In the genomic region with DNA sequence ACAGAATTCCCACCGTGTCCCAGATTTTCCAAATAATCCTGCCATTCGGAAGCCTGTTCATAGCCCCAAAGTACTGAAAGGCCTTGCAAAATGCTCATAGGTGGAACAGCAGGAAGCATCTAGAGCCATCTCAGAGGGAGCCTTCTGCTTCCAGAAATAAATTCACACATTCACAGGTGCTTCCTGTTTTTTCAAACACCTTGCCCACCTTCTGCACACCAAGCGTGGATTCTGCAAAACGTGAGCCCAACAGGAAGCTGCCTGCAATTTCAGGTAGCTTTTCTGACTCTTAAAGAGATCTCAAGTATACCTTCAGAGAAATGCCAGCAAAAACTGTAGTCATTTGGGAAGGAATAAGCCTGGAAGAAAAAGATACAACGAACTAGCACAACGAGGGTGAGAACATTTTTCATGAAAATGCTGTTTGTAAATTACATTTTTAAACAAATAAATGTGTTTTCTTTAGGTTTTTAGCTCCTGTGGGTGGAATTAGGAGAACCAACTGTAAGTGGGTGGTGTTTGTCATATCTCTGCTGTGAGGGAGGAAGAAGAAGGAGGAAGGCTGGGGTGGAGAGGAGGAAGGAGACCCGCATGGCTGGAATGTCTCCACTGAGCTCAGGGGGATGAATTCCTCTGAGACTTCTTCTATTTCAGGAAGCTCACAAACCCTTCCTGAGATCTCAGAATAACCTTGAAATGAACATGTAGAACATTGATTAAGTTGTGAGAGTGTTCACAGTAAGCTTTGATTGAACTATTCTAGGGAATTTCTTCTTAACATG, we compare ENCODE assay signal across 11 cellular contexts. TPM values are rescaled to one million over a fixed set of nuclear protein-coding genes. Genes with fewer than 3 reads are reported as not detected.
DNase-seq lines count a peak whose midpoint lies in the region; ATAC-seq and TF ChIP-seq lines count a peak whose summit lies in the region.
"Had no signal": no experiment of that assay in that cellular context is flagged by ENCODE, and none has a peak within 500 bp of the region (broad histone marks: within the 10 kb centered on the region; RNA-seq: fewer than 3 reads in every experiment).

A gene (plus strand): TSS at position 264 of the 782 bp plus-strand sequence.

- POLR2A ChIA-PET in CD4-positive, alpha-beta T cell (lab: Charles Lee) = interaction anchor here (0.5 to 2.1 kb wide), 5 partner anchors 47 to 757 kb away, joined by 3 to 9 read pairs (median 4); a partner anchor contains a TSS
- POLR2A ChIA-PET in activated CD8-positive, alpha-beta T cell treated with anti-CD3 and anti-CD28 coated beads for 36 hours (lab: Charles Lee) = interaction anchor here (0.7 to 1.0 kb wide), 3 partner anchors 32 to 236 kb away, joined by 3 read pairs; no protein-coding TSS in a partner anchor

- H3K27me3 Mint-ChIP-seq in CD4-positive, alpha-beta T cell = peaks cover 7% of the 10 kb centered on the region
- H3K27me3 Mint-ChIP-seq in activated CD8-positive, alpha-beta T cell treated with anti-CD3 and anti-CD28 coated beads for 36 hours = no peaks in the 10 kb centered on the region

- CTCF ChIA-PET in CD4-positive, alpha-beta T cell (lab: Charles Lee) = no interaction called here
- CTCF ChIA-PET in activated CD8-positive, alpha-beta T cell treated with anti-CD3 and anti-CD28 coated beads for 36 hours (lab: Charles Lee) = interaction anchor here (1.0 to 3.0 kb wide), 5 partner anchors 24 to 633 kb away, joined by 3 to 18 read pairs (median 4); no protein-coding TSS in a partner anchor

- intact Hi-C loops in CD4-positive, alpha-beta T cell (cut with DNase I, micrococcal nuclease) = no loop called here
- intact Hi-C loops in activated CD8-positive, alpha-beta T cell treated with anti-CD3 and anti-CD28 coated beads for 36 hours (cut with micrococcal nuclease) = no loop called here

- TF ChIP-seq CTCF in CD4-positive, alpha-beta T cell (IDR thresholded peaks at IDR 0.05) = no peak
- TF ChIP-seq CTCF in activated CD8-positive, alpha-beta T cell treated with anti-CD3 and anti-CD28 coated beads for 36 hours (IDR thresholded peaks at IDR 0.05) = no peak
- TF ChIP-seq CTCF in omental fat pad (IDR thresholded peaks at IDR 0.05) = no peak

- H3K9me3 ChIP-seq in CD4-positive, alpha-beta T cell (ENCODE audit: control insufficient read depth, low read length) = no peaks in the 10 kb centered on the region

- DNase-seq in CD4-positive, alpha-beta T cell = peak in 2 of 10 experiments; percentile 5 to 24
- DNase-seq in activated CD8-positive, alpha-beta T cell treated with anti-CD3 and anti-CD28 coated beads for 36 hours = peak; percentile 23
- DNase-seq in glomerular visceral epithelial cell (ENCODE audit: extremely low spot score) = no peak
- no peak for DNase-seq in omental fat pad (ENCODE audit: low spot score)
- DNase-seq in D341Med (ENCODE audit: low spot score) = no peak
- DNase-seq: Calu3 had no signal

- H3K9me3 Mint-ChIP-seq in CD4-positive, alpha-beta T cell = no peaks in the 10 kb centered on the region
- H3K9me3 Mint-ChIP-seq in activated CD8-positive, alpha-beta T cell treated with anti-CD3 and anti-CD28 coated beads for 36 hours = no peaks in the 10 kb centered on the region

- ATAC-seq in CD4-positive, alpha-beta T cell (ENCODE audit: poor library complexity) = peak; percentile 34
- peak; percentile 47 for ATAC-seq in GM19035 (IDR thresholded peaks at IDR 0.05; ENCODE audit: unreplicated experiment)
- ATAC-seq in HG03066 (IDR thresholded peaks at IDR 0.05; ENCODE audit: low read depth, unreplicated experiment) = peak; percentile 41
- ATAC-seq in activated CD8-positive, alpha-beta T cell treated with anti-CD3 and anti-CD28 coated beads for 36 hours = peak; percentile 35
- ATAC-seq in omental fat pad (ENCODE audit: low FRiP score) = no peak
- ATAC-seq in GM19463 (IDR thresholded peaks at IDR 0.05; ENCODE audit: unreplicated experiment) = no peak
- ATAC-seq: left colon, sciatic nerve had no signal

- no peaks in the 10 kb centered on the region for H3K27me3 ChIP-seq in CD4-positive, alpha-beta T cell (ENCODE audit: control insufficient read depth, insufficient read depth, low read length)

- peaks cover 40% of the 10 kb centered on the region for H3K4me1 Mint-ChIP-seq in CD4-positive, alpha-beta T cell (ENCODE audit: low read depth)
- peaks cover 36% of the 10 kb centered on the region for H3K4me1 Mint-ChIP-seq in activated CD8-positive, alpha-beta T cell treated with anti-CD3 and anti-CD28 coated beads for 36 hours (ENCODE audit: low read depth)

- H3K27ac Mint-ChIP-seq in CD4-positive, alpha-beta T cell = peak within 1 kb of the TSS; percentile 58
- H3K27ac Mint-ChIP-seq in activated CD8-positive, alpha-beta T cell treated with anti-CD3 and anti-CD28 coated beads for 36 hours = peak within 1 kb of the TSS; percentile 40

- H3K27ac ChIP-seq in CD4-positive, alpha-beta T cell (ENCODE audit: low read depth, low read length) = no peak within 1 kb of the TSS

- no peaks in the 10 kb centered on the region for H3K36me3 Mint-ChIP-seq in CD4-positive, alpha-beta T cell (ENCODE audit: low read depth)
- H3K36me3 Mint-ChIP-seq in activated CD8-positive, alpha-beta T cell treated with anti-CD3 and anti-CD28 coated beads for 36 hours (ENCODE audit: low read depth) = no peaks in the 10 kb centered on the region

- peak within 1 kb of the TSS; percentile 50 for H3K4me3 Mint-ChIP-seq in CD4-positive, alpha-beta T cell
- peak within 1 kb of the TSS; percentile 33 for H3K4me3 Mint-ChIP-seq in activated CD8-positive, alpha-beta T cell treated with anti-CD3 and anti-CD28 coated beads for 36 hours

RNA-seq across cellular contexts. Expression of the gene that starts here (rescaled TPM):
- 1 to 10 TPM in 1 of 2 experiments, under 1 TPM in 1; 0.55 to 1.1 TPM for total RNA-seq in CD4-positive, alpha-beta T cell
- total RNA-seq in activated CD8-positive, alpha-beta T cell treated with anti-CD3 and anti-CD28 coated beads for 36 hours = under 1 TPM in 1 of 2 experiments, not detected in 1; 0.25 TPM
- total RNA-seq in omental fat pad = under 1 TPM in 2 of 4 donors, not detected in 2; 0.28 to 0.94 TPM
- total RNA-seq: Calu3 had no signal

Comparison
In these comparisons a context has a peak if more than half of its experiments do, and no peak if none do; other contexts are left out.
1. Peak in DNase-seq and ATAC-seq in activated CD8-positive, alpha-beta T cell treated with anti-CD3 and anti-CD28 coated beads for 36 hours; RNA of the gene not detected or under 1 TPM.
2. ATAC-seq: peak in CD4-positive, alpha-beta T cell (single experiment), GM19035 (single experiment) and HG03066 (single experiment); none in omental fat pad (single experiment) and GM19463 (single experiment).